In genomic region chr1:31201871-31202270, GRCh38 we compare ENCODE assay signal across 23 cellular contexts. TPM values are rescaled to one million over a fixed set of nuclear protein-coding genes. Genes with fewer than 3 reads are reported as not detected.
"Had no signal": no experiment of that assay in that cellular context is flagged by ENCODE, and none has a peak within 500 bp of the region (broad histone marks: within the 10 kb centered on the region; RNA-seq: fewer than 3 reads in every experiment).

No MANE protein-coding gene starts in this region.

- H3K27ac ChIP-seq: ascending aorta, breast epithelium, epithelial cell of prostate, hepatocyte, parathyroid adenoma, sigmoid colon, tibial artery had no signal

- DNase-seq: activated CD4-positive, alpha-beta T cell treated with anti-CD3 and anti-CD28 coated beads, Interleukin-2, amount 10 ng/mL, durations not matched to agents 7 days and 5 days; activated effector memory CD4-positive, alpha-beta T cell treated with anti-CD3 and anti-CD28 coated beads, Interleukin-2, amount 50 U/mL, for 16 hours; activated naive CD4-positive, alpha-beta T cell treated with anti-CD3 and anti-CD28 coated beads, Interleukin-2, amount 50 U/mL, for 16 hours; activated T-cell treated with anti-CD3 and anti-CD28 coated beads, Interleukin-2, amount 50 U/mL, for 72 hours; cerebellar nuclear complex; dermis blood vessel endothelial cell; foreskin fibroblast; left cardiac atrium; mesenchymal stem cell; naive thymus-derived CD8-positive, alpha-beta T cell; sigmoid colon; stimulated activated CD4-positive, alpha-beta T cell treated with anti-CD3 and anti-CD28 coated beads, Interleukin-4, amount 100 ng/mL, for 4 hours; tibial artery had no signal

- H3K9me3 Mint-ChIP-seq: activated CD4-positive, alpha-beta T cell treated with anti-CD3 and anti-CD28 coated beads, Interleukin-2, amount 10 ng/mL, durations not matched to agents 7 days and 5 days; activated T-cell treated with anti-CD3 and anti-CD28 coated beads, Interleukin-2, amount 50 U/mL, for 72 hours; naive thymus-derived CD8-positive, alpha-beta T cell; stimulated activated memory B cell treated with anti-CD40 and anti-IgM and Interleukin-4, amounts not matched to agents 10 μg/mL and 1 μg/mL and 100 μg/mL, for 72 hours; T-helper 1 cell treated with Interleukin-12 subunit alpha and Interleukin-12 subunit beta and Interleukin-4 antibody, amounts not matched to agents 30 μg/mL and 1 μg/mL, for 36 hours had no signal

- H3K36me3 Mint-ChIP-seq: naive thymus-derived CD8-positive, alpha-beta T cell; stimulated activated memory B cell treated with anti-CD40 and anti-IgM and Interleukin-4, amounts not matched to agents 10 μg/mL and 1 μg/mL and 100 μg/mL, for 72 hours had no signal

- H3K4me3 ChIP-seq: ascending aorta, breast epithelium, hepatocyte, sigmoid colon, tibial artery had no signal

- H3K4me3 Mint-ChIP-seq: activated CD4-positive, alpha-beta T cell treated with anti-CD3 and anti-CD28 coated beads, Interleukin-2, amount 10 ng/mL, durations not matched to agents 7 days and 5 days; activated T-cell treated with anti-CD3 and anti-CD28 coated beads, Interleukin-2, amount 50 U/mL, for 72 hours; naive thymus-derived CD8-positive, alpha-beta T cell; stimulated activated memory B cell treated with anti-CD40 and anti-IgM and Interleukin-4, amounts not matched to agents 10 μg/mL and 1 μg/mL and 100 μg/mL, for 72 hours; T-helper 1 cell treated with Interleukin-12 subunit alpha and Interleukin-12 subunit beta and Interleukin-4 antibody, amounts not matched to agents 30 μg/mL and 1 μg/mL, for 36 hours had no signal

- H3K27ac Mint-ChIP-seq: activated CD4-positive, alpha-beta T cell treated with anti-CD3 and anti-CD28 coated beads, Interleukin-2, amount 10 ng/mL, durations not matched to agents 7 days and 5 days; activated T-cell treated with anti-CD3 and anti-CD28 coated beads, Interleukin-2, amount 50 U/mL, for 72 hours; stimulated activated memory B cell treated with anti-CD40 and anti-IgM and Interleukin-4, amounts not matched to agents 10 μg/mL and 1 μg/mL and 100 μg/mL, for 72 hours; T-helper 1 cell treated with Interleukin-12 subunit alpha and Interleukin-12 subunit beta and Interleukin-4 antibody, amounts not matched to agents 30 μg/mL and 1 μg/mL, for 36 hours had no signal

- H3K27me3 Mint-ChIP-seq: activated CD4-positive, alpha-beta T cell treated with anti-CD3 and anti-CD28 coated beads, Interleukin-2, amount 10 ng/mL, durations not matched to agents 7 days and 5 days had no signal

- H3K27me3 ChIP-seq: ascending aorta, breast epithelium, hepatocyte, sigmoid colon had no signal

- H3K9me3 ChIP-seq: ascending aorta, breast epithelium, sigmoid colon, tibial artery had no signal

- H3K4me1 Mint-ChIP-seq: activated CD4-positive, alpha-beta T cell treated with anti-CD3 and anti-CD28 coated beads, Interleukin-2, amount 10 ng/mL, durations not matched to agents 7 days and 5 days; stimulated activated memory B cell treated with anti-CD40 and anti-IgM and Interleukin-4, amounts not matched to agents 10 μg/mL and 1 μg/mL and 100 μg/mL, for 72 hours had no signal

- H3K9ac ChIP-seq: parathyroid adenoma had no signal

- H3K4me1 ChIP-seq: ascending aorta, breast epithelium, parathyroid adenoma, sigmoid colon, tibial artery had no signal

- ATAC-seq: activated CD4-positive, CD25-positive, alpha-beta regulatory T cell treated with anti-CD3 and anti-CD28 coated beads, Interleukin-2, amount 50 U/mL, for 24 hours; activated T-cell treated with anti-CD3 and anti-CD28 coated beads, Interleukin-2, amount 50 U/mL, for 72 hours; left cardiac atrium; naive thymus-derived CD8-positive, alpha-beta T cell; stimulated activated memory B cell treated with anti-CD40 and anti-IgM and Interleukin-4, amounts not matched to agents 10 μg/mL and 1 μg/mL and 100 μg/mL, for 72 hours had no signal

- H3K36me3 ChIP-seq: ascending aorta, breast epithelium, sigmoid colon, tibial artery had no signal

RNA-seq across cellular contexts. Expression of gene NKAIN1, which starts 37.8 kb away (rescaled TPM):
- total RNA-seq: activated CD8-positive, alpha-beta memory T cell treated with anti-CD3 and anti-CD28 coated beads for 36 hours; activated T-cell treated with anti-CD3 and anti-CD28 coated beads, Interleukin-2, amount 50 U/mL, for 72 hours; ascending aorta; dermis blood vessel endothelial cell; glomerular endothelial cell; naive thymus-derived CD8-positive, alpha-beta T cell had no signal
- polyA plus RNA-seq: naive thymus-derived CD8-positive, alpha-beta T cell had no signal
